Comparison of ENCODE assay signal across 8 cellular contexts in the genomic region with DNA sequence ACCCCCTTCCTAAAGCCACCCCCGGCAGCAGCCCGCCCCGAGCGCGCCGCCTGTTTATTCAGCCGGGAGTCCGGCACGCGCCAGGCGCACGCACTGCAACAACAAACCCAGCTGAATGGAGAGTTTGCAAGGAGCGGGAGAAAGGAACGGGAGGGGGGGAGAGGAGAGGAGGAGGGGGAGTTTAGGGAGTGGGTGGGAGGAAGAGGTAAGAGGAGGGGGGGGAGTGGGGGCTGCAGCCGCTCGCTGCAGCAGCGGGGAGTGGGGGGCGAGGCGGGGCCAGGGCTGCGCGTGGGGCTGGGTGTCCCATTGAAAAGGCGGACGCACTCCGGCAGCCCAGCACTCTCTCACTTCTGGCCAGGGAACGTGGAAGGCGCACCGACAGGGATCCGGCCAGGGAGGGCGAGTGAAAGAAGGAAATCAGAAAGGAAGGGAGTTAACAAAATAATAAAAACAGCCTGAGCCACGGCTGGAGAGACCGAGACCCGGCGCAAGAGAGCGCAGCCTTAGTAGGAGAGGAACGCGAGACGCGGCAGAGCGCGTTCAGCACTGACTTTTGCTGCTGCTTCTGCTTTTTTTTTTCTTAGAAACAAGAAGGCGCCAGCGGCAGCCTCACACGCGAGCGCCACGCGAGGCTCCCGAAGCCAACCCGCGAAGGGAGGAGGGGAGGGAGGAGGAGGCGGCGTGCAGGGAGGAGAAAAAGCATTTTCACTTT. TPM values are rescaled to one million over a fixed set of nuclear protein-coding genes. Genes with fewer than 3 reads are reported as not detected.
DNase-seq lines count a peak whose midpoint lies in the region; FAIRE-seq and TF ChIP-seq lines count a peak whose summit lies in the region.

Gene ASCL1, plus strand, starts transcription at position 336 of the 712 bp plus-strand sequence. CDS start 571 bp downstream, outside the sequence.

- H2BK5ac ChIP-seq in H1 (ENCODE audit: low read depth, low read length) = no peak within 1 kb of the TSS

- peak within 1 kb of the TSS; percentile 91 to 95 for H3K4me2 ChIP-seq in H1 (ENCODE audit: insufficient read depth in 1 of 2, low read depth in 2 of 2, low read length in 2 of 2)

- no peak for FAIRE-seq in H1 (lab: Jason Lieb, UNC)

- H3K4me3 Mint-ChIP-seq in HFFc6 (peak within 1 kb of the TSS; percentile 86), nephron progenitor cell (peak within 1 kb of the TSS; percentile 86)

- 0 out of 2 replicates have a peak within 1 kb of the TSS, but pooled peaks have one; percentile 39 for H2BK12ac ChIP-seq in H1 (ENCODE audit: low read depth, low read length)

- no peak within 1 kb of the TSS for H2AK5ac ChIP-seq in H1 (ENCODE audit: low read depth, low read length)

- H3K4me1 Mint-ChIP-seq in HFFc6 (ENCODE audit: low read depth) (peaks cover 8% of the 10 kb centered on the region), nephron progenitor cell (peaks cover 42% of the 10 kb centered on the region)

- no peak within 1 kb of the TSS for H4K5ac ChIP-seq in H1 (ENCODE audit: insufficient read length, low read depth, low read length)

- H3K27me3 Mint-ChIP-seq in HFFc6 (ENCODE audit: insufficient read depth) = peaks cover 46% of the 10 kb centered on the region
- peaks cover 100% of the 10 kb centered on the region for H3K27me3 Mint-ChIP-seq in nephron progenitor cell (ENCODE audit: low read depth, poor library complexity)

- WGBS in H1 (ENCODE audit: extremely low coverage in 1 of 2, insufficient coverage in 1 of 2, insufficient read length in 1 of 2, insufficient replicate concordance in 2 of 2, low coverage in 1 of 2, low lambda C conversion rate in 2 of 2, missing lambda C conversion rate in 1 of 2), 2 experiments = 1% methylated on average over 18 of the region's 52 CpGs; no CpG with 5 or more reads in 1 of the 2 experiments
- 0 to 1% methylated on average over 51 to 52 of the region's 52 CpGs for WGBS in lower leg skin, 2 donors

- H3K79me2 ChIP-seq in H1 (ENCODE audit: control insufficient read depth in 1 of 2, insufficient read depth in 2 of 2, low read length in 2 of 2) = no peaks in the 10 kb centered on the region

- no peak within 1 kb of the TSS for H3K4ac ChIP-seq in H1 (replicated peaks; ENCODE audit: insufficient read length, low read depth, low read length)

- peaks cover 21% of the 10 kb centered on the region for H3K23me2 ChIP-seq in H1 (ENCODE audit: low read depth, low read length)

- H3K27ac ChIP-seq in H1 (ENCODE audit: low read depth, low read length) = no peak within 1 kb of the TSS

- H3K27me3 ChIP-seq in H1 (replicated peaks in 1 of 4; ENCODE audit: control insufficient read depth in 3 of 4, extremely low read depth in 1 of 4, insufficient read depth in 3 of 4, low read length in 3 of 4) = peaks cover 87 to 98% (median 95%) of the 10 kb centered on the region in 4 experiments

- H3K36me3 Mint-ChIP-seq in HFFc6 (ENCODE audit: low read depth) (no peaks in the 10 kb centered on the region), nephron progenitor cell (ENCODE audit: low read depth) (no peaks in the 10 kb centered on the region)

- H2BK15ac ChIP-seq in H1 (ENCODE audit: low read length) = no peak within 1 kb of the TSS; the same call in 1 of the 2 replicates

- no peak within 1 kb of the TSS for H3K9ac ChIP-seq in H1 (replicated peaks in 1 of 4; ENCODE audit: extremely low read depth in 1 of 4, low read depth in 3 of 4, low read length in 3 of 4)

- TF ChIP-seq POLR2A in H1 (IDR thresholded peaks at IDR 0.05; ENCODE audit: control extremely low read depth in 1 of 2, low read depth in 2 of 2, low read length in 2 of 2) (no peak), lower leg skin (IDR thresholded peaks at IDR 0.05) (no peak)

- intact Hi-C loops in lower leg skin (cut with DNase I; ENCODE audit: low total_unique reads) = loop anchor here (10.0 kb wide), 1 partner anchor 573 kb away; no protein-coding TSS in a partner anchor

- H4K91ac ChIP-seq in H1 (replicated peaks; ENCODE audit: insufficient read length, low read length) = no peak within 1 kb of the TSS

- TF ChIP-seq CTCF in HFFc6 (IDR thresholded peaks at IDR 0.05) (no peak), H1 (IDR thresholded peaks at IDR 0.05; ENCODE audit: control extremely low read depth in 1 of 3, insufficient read depth in 1 of 3, low read depth in 1 of 3, low read length in 3 of 3) (no peak), nephron progenitor cell (IDR thresholded peaks at IDR 0.05) (no peak), lower leg skin (IDR thresholded peaks at IDR 0.05) (no peak)

- H3K56ac ChIP-seq in H1 (replicated peaks; ENCODE audit: insufficient read length, low read depth, low read length) = no peak within 1 kb of the TSS

- DNase-seq in EH (ENCODE audit: low read depth) = peak; percentile 29
- DNase-seq in HFFc6 = no peak
- peak; percentile 100 for DNase-seq in NCI-H774 (lab: John Stamatoyannopoulos, UW)
- DNase-seq in H1 (ENCODE audit: low read depth in 1 of 2, low spot score in 2 of 2) = peak in 1 of 2 experiments; percentile 70
- peak; percentile 44 for DNase-seq in nephron progenitor cell
- DNase-seq in lower leg skin (ENCODE audit: low spot score in 2 of 2) = no peak
- DNase-seq in middle frontal gyrus (ENCODE audit: extremely low spot score, low spot score) = no peak
- no peak for DNase-seq in HEK293T (ENCODE audit: extremely low spot score)

- H3K18ac ChIP-seq in H1 (ENCODE audit: extremely low read depth, low read length) = peak within 1 kb of the TSS; percentile 19

- H4K20me1 ChIP-seq in H1 (replicated peaks in 1 of 2; ENCODE audit: control insufficient read depth in 1 of 2, insufficient read depth in 2 of 2, low read length in 2 of 2) = peaks cover 15 to 34% of the 10 kb centered on the region in 2 experiments

- TF ChIP-seq RAD21 in H1 (IDR thresholded peaks at IDR 0.05 in 1 of 2, conservative IDR thresholded peaks at IDR 0.05 in 1 of 2; ENCODE audit: low read depth in 2 of 2, low read length in 2 of 2) = no peak

- no peak within 1 kb of the TSS for H3K23ac ChIP-seq in H1 (ENCODE audit: insufficient read length)

- H3K14ac ChIP-seq in H1 (ENCODE audit: insufficient read length) = no peak within 1 kb of the TSS

- CTCF ChIA-PET in H1 (lab: Charles Lee; ENCODE audit: partially characterized antibody) (interaction anchor here (0.6 kb wide), 1 partner anchor 74 kb away, joined by 3 read pairs; no protein-coding TSS in a partner anchor), HEK293T (lab: Yijun Ruan, JAX) (no interaction called here)

- H2BK20ac ChIP-seq in H1 (ENCODE audit: low read length) = no peak within 1 kb of the TSS

- no peaks in the 10 kb centered on the region for H3K9me3 ChIP-seq in H1 (ENCODE audit: insufficient read depth in 2 of 2, low read depth in 1 of 2, low read length in 1 of 2)

- peak within 1 kb of the TSS; percentile 11; the same call in 1 of the 2 replicates for H4K8ac ChIP-seq in H1 (ENCODE audit: extremely low read depth, insufficient read depth, low read length)

- no peaks in the 10 kb centered on the region for H3K79me1 ChIP-seq in H1 (ENCODE audit: low read depth, low read length)

- POLR2A ChIA-PET in H1 (lab: Charles Lee; ENCODE audit: partially characterized antibody) = interaction anchor here (0.8 to 1.0 kb wide), 2 partner anchors 9 to 345 kb away, joined by 4 to 5 read pairs; no protein-coding TSS in a partner anchor
- POLR2A ChIA-PET in HEK293T (lab: Yijun Ruan, JAX) = no interaction called here

- H3K27ac Mint-ChIP-seq in HFFc6 (no peak within 1 kb of the TSS), nephron progenitor cell (no peak within 1 kb of the TSS)

- no peak within 1 kb of the TSS for H2BK120ac ChIP-seq in H1 (replicated peaks; ENCODE audit: low read depth, low read length)

- no peak for TF ChIP-seq EP300 in H1 (IDR thresholded peaks at IDR 0.05; ENCODE audit: borderline replicate concordance in 1 of 2, low read depth in 2 of 2, low read length in 2 of 2)

- H2AFZ ChIP-seq in H1 (ENCODE audit: low read length) = peak within 1 kb of the TSS; percentile 64

- H3K9me3 Mint-ChIP-seq in HFFc6 (no peaks in the 10 kb centered on the region), nephron progenitor cell (peaks cover 2% of the 10 kb centered on the region)

- peaks cover 4 to 17% (median 9%) of the 10 kb centered on the region in 4 experiments; a peak in 6 of 7 replicates for H3K4me1 ChIP-seq in H1 (replicated peaks in 1 of 4; ENCODE audit: control insufficient read depth in 3 of 4, insufficient read depth in 4 of 4, low read length in 3 of 4)

- H3K4me3 ChIP-seq in H1 (ENCODE audit: extremely low read depth in 1 of 4, insufficient read depth in 2 of 4, low read depth in 3 of 4, low read length in 4 of 4) (peak within 1 kb of the TSS; percentile 31 to 67 (median 48)), lower leg skin (ENCODE audit: low read depth, poor library complexity, severe bottlenecking) (no peak within 1 kb of the TSS)

- peaks cover 0 to 4% (median 0%) of the 10 kb centered on the region in 4 experiments; a peak in 1 of 8 replicates for H3K36me3 ChIP-seq in H1 (ENCODE audit: control insufficient read depth in 2 of 4, insufficient read depth in 4 of 4, low read length in 3 of 4)

TF ChIP-seq in H1, 55 proteins besides CTCF, POLR2A, EP300 and RAD21 (continues in another document):
- TF ChIP-seq TCF12 (IDR thresholded peaks at IDR 0.05; ENCODE audit: low read depth, low read length) = 0 out of 2 replicates have a peak, but pooled peaks have one; percentile 24
- no peak for TF ChIP-seq RXRA (IDR thresholded peaks at IDR 0.05; ENCODE audit: insufficient read depth, low read depth, low read length)
- peak; percentile 43 for TF ChIP-seq MAX (IDR thresholded peaks at IDR 0.05)

TF ChIP-seq in HEK293T, 16 proteins besides CTCF, POLR2A, EP300 and RAD21 (continues in another document):
- TF ChIP-seq LEF1 (IDR thresholded peaks at IDR 0.05; ENCODE audit: borderline replicate concordance) (no peak), L3MBTL2 (conservative IDR thresholded peaks at IDR 0.05) (no peak), HDGF (IDR thresholded peaks at IDR 0.05; ENCODE audit: borderline replicate concordance) (no peak), BHLHE40 (IDR thresholded peaks at IDR 0.05; ENCODE audit: borderline replicate concordance) (no peak), FOXK2 (IDR thresholded peaks at IDR 0.05) (no peak), ELF4 (IDR thresholded peaks at IDR 0.05) (no peak), FOXA1 (IDR thresholded peaks at IDR 0.05) (no peak), ARNT (IDR thresholded peaks at IDR 0.05) (no peak), CTBP1 (IDR thresholded peaks at IDR 0.05; ENCODE audit: borderline replicate concordance) (no peak)

RNA-seq across cellular contexts. Expression of gene ASCL1, which starts in this region (rescaled TPM):
- not detected for total RNA-seq in HFFc6 (2021; fragmentation: NEBNext Ultra II Directional; extraction: Animal tissue kit (Norgen Biotek cat#: 25700))
- not detected in 2 replicates for total RNA-seq in H1 (2021; fragmentation: NEBNext Ultra II Directional; extraction: Animal tissue kit (Norgen Biotek cat#: 25700))
- polyA plus RNA-seq in H1 (2011; rRNA removed) = 0.12 and 0.17 TPM in 2 replicates
- 0.09 TPM for polyA plus RNA-seq in H1 (2011; cell fraction: cytosol; rRNA removed)
- polyA plus RNA-seq in H1 (2011; cell fraction: nucleus; rRNA removed) = 0.31 TPM
- 0.08 TPM in 1 of 4 replicates, not detected in the others for polyA plus RNA-seq in H1 (2012, experiment 1 of 2)
- not detected for polyA plus RNA-seq in H1 (2012, experiment 2 of 2)
- 0.10 TPM for polyA plus RNA-seq in H1 (2013, experiment 1 of 2)
- 0.06 TPM for polyA plus RNA-seq in H1 (2013, experiment 2 of 2)
- polyA minus RNA-seq in H1 (2011; rRNA and poly(A)+ RNA removed) = not detected in 2 replicates
- not detected for polyA minus RNA-seq in H1 (2011; cell fraction: cytosol; rRNA and poly(A)+ RNA removed)
- polyA minus RNA-seq in H1 (2011; cell fraction: nucleus; rRNA and poly(A)+ RNA removed) = 0.20 TPM
- not detected for total RNA-seq in lower leg skin

Comparison
In these comparisons a context has a peak if more than half of its experiments do, and no peak if none do; other contexts are left out.
1. DNase-seq: peak in EH (single experiment), NCI-H774 (single experiment) and nephron progenitor cell (single experiment); none in HFFc6 (single experiment), lower leg skin (0 of 2), middle frontal gyrus (single experiment) and HEK293T (single experiment).